8 cellular contexts compared by ENCODE assay signal in genomic region chr3:48716508-48716981, GRCh38. TPM values are rescaled to one million over a fixed set of nuclear protein-coding genes. Genes with fewer than 3 reads are reported as not detected.
DNase-seq lines count a peak whose midpoint lies in the region; ATAC-seq and TF ChIP-seq lines count a peak whose summit lies in the region.

No MANE protein-coding gene starts in this region.

- H3K9me3 ChIP-seq in OCI-LY3 (ENCODE audit: insufficient read depth, low read length) = no peaks in the 10 kb centered on the region
- no peaks in the 10 kb centered on the region for H3K9me3 ChIP-seq in adrenal gland (replicated peaks in 1 of 3)

- peak overlapping the region; percentile 67; the same call in 1 of the 2 replicates for H2AFZ ChIP-seq in OCI-LY3 (ENCODE audit: low read depth, low read length)

- TF ChIP-seq POLR2A in adrenal gland (IDR thresholded peaks at IDR 0.05) = no peak

- H3K27ac ChIP-seq in OCI-LY3 (ENCODE audit: low read length) (peak overlapping the region; percentile 48), adrenal gland (peak overlapping the region; percentile 62 to 91 (median 81))

- peaks cover 9% of the 10 kb centered on the region for H4K20me1 ChIP-seq in OCI-LY3 (ENCODE audit: insufficient read depth, low read length)

- H3K4me3 ChIP-seq in GM06990 (replicated peaks; ENCODE audit: low read depth, low read length) = peak overlapping the region; percentile 84
- peak overlapping the region; percentile 92 for H3K4me3 ChIP-seq in OCI-LY3 (ENCODE audit: low read length)
- H3K4me3 ChIP-seq in adrenal gland = peak overlapping the region; percentile 50 to 74 (median 69)
- H3K4me3 ChIP-seq in kidney epithelial cell (ENCODE audit: low read depth, low read length) = peak overlapping the region; percentile 99

- peaks cover 14% of the 10 kb centered on the region for H3K4me1 ChIP-seq in OCI-LY3 (ENCODE audit: low read length)
- peaks cover 13 to 40% of the 10 kb centered on the region in 2 donors for H3K4me1 ChIP-seq in adrenal gland (replicated peaks in 1 of 2)

- ATAC-seq in stimulated activated effector memory CD8-positive, alpha-beta T cell treated with anti-CD3 and anti-CD28 coated beads, Interleukin-12 subunit alpha, Interleukin-12 subunit beta, amount 100 ng/mL, for 72 hours = no peak

- peaks cover 8% of the 10 kb centered on the region for H3K36me3 ChIP-seq in GM06990 (ENCODE audit: control insufficient read depth, insufficient read depth, low read length)
- peaks cover 24% of the 10 kb centered on the region for H3K36me3 ChIP-seq in OCI-LY3 (replicated peaks; ENCODE audit: low read depth, low read length)
- peaks cover 0 to 28% of the 10 kb centered on the region in 2 donors for H3K36me3 ChIP-seq in adrenal gland (replicated peaks in 1 of 2)
- H3K36me3 ChIP-seq in kidney epithelial cell (ENCODE audit: control insufficient read depth, insufficient read depth, low read length) = no peaks in the 10 kb centered on the region

- H3K9me3 Mint-ChIP-seq in stimulated activated effector memory CD8-positive, alpha-beta T cell treated with anti-CD3 and anti-CD28 coated beads, Interleukin-12 subunit alpha, Interleukin-12 subunit beta, amount 100 ng/mL, for 72 hours = no peaks in the 10 kb centered on the region

- H3K4me2 ChIP-seq in OCI-LY3 (ENCODE audit: low read length) = peak overlapping the region; percentile 79

- intact Hi-C loops in adrenal gland (cut with DNase I) = no loop called here

- DNase-seq in GM06990 (ENCODE audit: extremely low read depth, insufficient read length) = peak; percentile 39
- DNase-seq in adrenal gland = no peak
- DNase-seq in kidney epithelial cell (ENCODE audit: low read depth) = no peak
- peak in 1 of 2 donors; percentile 69 for DNase-seq in stimulated activated effector memory CD8-positive, alpha-beta T cell treated with anti-CD3 and anti-CD28 coated beads, Interleukin-12 subunit alpha, Interleukin-12 subunit beta, amount 100 ng/mL, for 72 hours (ENCODE audit: low spot score in 2 of 2)
- no peak for DNase-seq in NCI-H774 (lab: John Stamatoyannopoulos, UW)
- DNase-seq in NCI-H187 (lab: John Stamatoyannopoulos, UW) = no peak
- DNase-seq in SW480 (ENCODE audit: low spot score) = no peak

- H3K4me1 Mint-ChIP-seq in stimulated activated effector memory CD8-positive, alpha-beta T cell treated with anti-CD3 and anti-CD28 coated beads, Interleukin-12 subunit alpha, Interleukin-12 subunit beta, amount 100 ng/mL, for 72 hours = peaks cover 40% of the 10 kb centered on the region

- no peak for TF ChIP-seq CTCF in GM06990 (IDR thresholded peaks at IDR 0.05; ENCODE audit: insufficient read depth, low read length, poor library complexity, severe bottlenecking)
- TF ChIP-seq CTCF in OCI-LY3 (IDR thresholded peaks at IDR 0.05; ENCODE audit: low read depth, low read length) = no peak
- TF ChIP-seq CTCF in adrenal gland (IDR thresholded peaks at IDR 0.05) = no peak
- no peak for TF ChIP-seq CTCF in kidney epithelial cell (IDR thresholded peaks at IDR 0.05; ENCODE audit: insufficient read depth, low read length, poor library complexity, severe bottlenecking)

- peak overlapping the region; percentile 96 for H3K9ac ChIP-seq in OCI-LY3 (ENCODE audit: low read length)

- H3K27ac Mint-ChIP-seq in stimulated activated effector memory CD8-positive, alpha-beta T cell treated with anti-CD3 and anti-CD28 coated beads, Interleukin-12 subunit alpha, Interleukin-12 subunit beta, amount 100 ng/mL, for 72 hours = peak overlapping the region; percentile 94

- WGBS in adrenal gland, 4 donors = 0 to 1% (median 1%) methylated on average over 6 to 16 of the region's 16 CpGs

- H3K79me2 ChIP-seq in OCI-LY3 (ENCODE audit: low read length) = peaks cover 55% of the 10 kb centered on the region

- H3K4me3 Mint-ChIP-seq in stimulated activated effector memory CD8-positive, alpha-beta T cell treated with anti-CD3 and anti-CD28 coated beads, Interleukin-12 subunit alpha, Interleukin-12 subunit beta, amount 100 ng/mL, for 72 hours = peak overlapping the region; percentile 93

- H3K36me3 Mint-ChIP-seq in stimulated activated effector memory CD8-positive, alpha-beta T cell treated with anti-CD3 and anti-CD28 coated beads, Interleukin-12 subunit alpha, Interleukin-12 subunit beta, amount 100 ng/mL, for 72 hours = peaks cover 58% of the 10 kb centered on the region

- H3K27me3 ChIP-seq in GM06990 (replicated peaks; ENCODE audit: control insufficient read depth, insufficient read depth, low read length) (no peaks in the 10 kb centered on the region; the same call in 1 of the 2 replicates), OCI-LY3 (ENCODE audit: low read depth, low read length) (no peaks in the 10 kb centered on the region), adrenal gland (no peaks in the 10 kb centered on the region), kidney epithelial cell (ENCODE audit: control insufficient read depth, insufficient read depth, low read length) (no peaks in the 10 kb centered on the region)

RNA-seq across cellular contexts. Expression of gene IP6K2, which starts 0.5 kb away (rescaled TPM):
- 100 to 1,000 TPM in 4 of 8 donors, 10 to 100 TPM in 4; 44.9 to 130 (median 98.4) TPM for total RNA-seq in adrenal gland
- polyA plus RNA-seq in adrenal gland = 100 to 1,000 TPM in 2 of 3 donors, 10 to 100 TPM in 1; 67.2 to 185 (median 182) TPM
- total RNA-seq in kidney epithelial cell = 81.2 and 109 TPM in 2 replicates

RNA-seq across cellular contexts. Expression of gene NCKIPSD, which starts 30.8 kb away (rescaled TPM):
- total RNA-seq in adrenal gland (10 to 100 TPM; 21.5 to 78.7 (median 36.3) TPM), kidney epithelial cell (15.3 and 34.0 TPM in 2 replicates)
- 10 to 100 TPM; 14.0 to 29.9 (median 15.7) TPM for polyA plus RNA-seq in adrenal gland

RNA-seq across cellular contexts. Expression of gene CELSR3, which starts 53.9 kb away (rescaled TPM):
- total RNA-seq in adrenal gland = 1 to 10 TPM in 5 of 8 donors, under 1 TPM in 3; 0.78 to 3.9 (median 1.3) TPM
- polyA plus RNA-seq in adrenal gland = 10 to 100 TPM in 1 of 3 donors, 1 to 10 TPM in 2; 1.4 to 23.5 (median 4.4) TPM
- 5.2 and 5.6 TPM in 2 replicates for total RNA-seq in kidney epithelial cell
